Comparison of ENCODE assay signal across 8 cellular contexts in the genomic region with DNA sequence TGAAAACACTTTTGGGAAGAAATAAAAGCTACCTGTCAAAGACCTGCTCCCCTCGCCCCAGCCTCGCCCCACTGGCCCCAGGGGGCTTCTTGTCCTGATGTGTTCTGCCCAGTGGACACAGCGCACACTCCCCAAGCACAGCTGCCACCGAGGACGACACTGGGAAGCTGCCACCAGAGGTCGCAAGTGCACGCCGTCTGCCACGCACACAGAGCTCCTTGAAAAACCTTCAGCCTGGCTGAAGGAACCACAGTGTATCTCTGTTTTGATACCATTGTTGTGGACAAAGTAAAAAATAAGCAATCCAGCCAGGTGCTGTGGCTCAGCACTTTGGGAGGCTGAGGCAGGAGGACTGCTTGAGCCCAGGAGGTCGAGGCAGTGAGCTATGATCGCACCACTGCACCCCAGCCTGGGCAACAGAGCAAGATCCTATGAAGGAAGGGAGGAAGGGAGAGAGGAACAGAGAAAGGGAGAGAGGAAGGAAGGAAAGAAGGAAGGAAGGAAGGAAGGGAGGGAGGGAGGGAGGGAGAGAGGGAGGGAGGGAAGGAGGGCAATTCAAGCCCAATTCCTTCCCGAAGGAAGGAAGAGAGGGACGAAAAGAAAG. TPM values are rescaled to one million over a fixed set of nuclear protein-coding genes. Genes with fewer than 3 reads are reported as not detected.
DNase-seq lines count a peak whose midpoint lies in the region; ATAC-seq and TF ChIP-seq lines count a peak whose summit lies in the region.

No MANE protein-coding gene starts in this region.

- H3K27me3 ChIP-seq in transverse colon, result no peaks in the 10 kb centered on the region

- no peaks in the 10 kb centered on the region for H3K9me3 Mint-ChIP-seq in activated T-helper 2 cell treated with anti-CD3 and anti-CD28 coated beads, Interferon-gamma antibody, Interleukin-2, Interleukin-4, amounts not matched to agents 10 μg/mL and 5 μg/mL and 100 μg/mL, durations not matched to agents 14 hours and 24 hours and 36 hours
- no peaks in the 10 kb centered on the region for H3K9me3 Mint-ChIP-seq in osteocyte (ENCODE audit: unreplicated experiment)

- in situ Hi-C loops in G401 (cut with HindIII; ENCODE audit: low sequenced_read_pairs) (no loop called here), transverse colon (cut with MboI; ENCODE audit: low pct_ligation_motif_present in 1 of 4, low pct_unique_long_range_greater_than_20kb in 1 of 4, low sequenced_read_pairs in 3 of 4) (loop anchor here in 2 of 4 donors (25.0 kb wide), 3 partner anchors 332 to 682 kb away; no protein-coding TSS in a partner anchor)

- no peaks in the 10 kb centered on the region for H3K27me3 Mint-ChIP-seq in activated T-helper 2 cell treated with anti-CD3 and anti-CD28 coated beads, Interferon-gamma antibody, Interleukin-2, Interleukin-4, amounts not matched to agents 10 μg/mL and 5 μg/mL and 100 μg/mL, durations not matched to agents 14 hours and 24 hours and 36 hours (ENCODE audit: low read depth)
- H3K27me3 Mint-ChIP-seq in osteocyte (ENCODE audit: unreplicated experiment), result peaks cover 3% of the 10 kb centered on the region

- WGBS in transverse colon (ENCODE audit: low coverage in 1 of 2), 2 donors, result 31 to 89% methylated on average over 4 to 13 of the region's 13 CpGs

- H3K4me3 ChIP-seq in transverse colon, result no peak overlapping the region

- intact Hi-C loops in activated T-helper 2 cell treated with anti-CD3 and anti-CD28 coated beads, Interferon-gamma antibody, Interleukin-2, Interleukin-4, amounts not matched to agents 10 μg/mL and 5 μg/mL and 100 μg/mL, durations not matched to agents 14 hours and 24 hours and 36 hours (cut with micrococcal nuclease), result loop anchor here (1.0 kb wide), 1 partner anchor 341 kb away; no protein-coding TSS in a partner anchor
- intact Hi-C loops in transverse colon (cut with DNase I; ENCODE audit: low total_unique reads), result loop anchor here (5.0 kb wide), 1 partner anchor 337 kb away; no protein-coding TSS in a partner anchor

- H3K36me3 ChIP-seq in transverse colon, result no peaks in the 10 kb centered on the region

- no peaks in the 10 kb centered on the region for H3K4me1 ChIP-seq in transverse colon

- ATAC-seq in HG02571 (IDR thresholded peaks at IDR 0.05; ENCODE audit: unreplicated experiment), result no peak

- H3K27ac Mint-ChIP-seq in activated T-helper 2 cell treated with anti-CD3 and anti-CD28 coated beads, Interferon-gamma antibody, Interleukin-2, Interleukin-4, amounts not matched to agents 10 μg/mL and 5 μg/mL and 100 μg/mL, durations not matched to agents 14 hours and 24 hours and 36 hours, result no peak overlapping the region
- no peak overlapping the region for H3K27ac Mint-ChIP-seq in osteocyte (ENCODE audit: unreplicated experiment)

- no peak overlapping the region for H3K27ac ChIP-seq in transverse colon

- DNase-seq in G401 (ENCODE audit: low spot score) (peak; percentile 81), RKO (ENCODE audit: low spot score) (peak; percentile 61), fibroblast of the conjunctiva (ENCODE audit: low read depth) (peak; percentile 22), osteocyte (ENCODE audit: extremely low spot score, unreplicated experiment) (no peak), transverse colon (peak; percentile 67)
- peak; percentile 40 for DNase-seq in activated T-helper 2 cell treated with anti-CD3 and anti-CD28 coated beads, Interferon-gamma antibody, Interleukin-2, Interleukin-4, amounts not matched to agents 10 μg/mL and 5 μg/mL and 100 μg/mL, durations not matched to agents 14 hours and 24 hours and 36 hours (ENCODE audit: low spot score)

- H3K9me3 ChIP-seq in transverse colon, result no peaks in the 10 kb centered on the region

- peak; percentile 94 for TF ChIP-seq CTCF in LNCAP (IDR thresholded peaks at IDR 0.05)
- TF ChIP-seq CTCF in osteocyte (IDR thresholded peaks at IDR 0.05), result peak; percentile 82
- TF ChIP-seq CTCF in transverse colon (IDR thresholded peaks at IDR 0.05), result peak; percentile 62 to 77 (median 74)

- TF ChIP-seq EP300 in transverse colon (IDR thresholded peaks at IDR 0.05; ENCODE audit: low read depth), result no peak

- peaks cover 2% of the 10 kb centered on the region for H3K4me1 Mint-ChIP-seq in activated T-helper 2 cell treated with anti-CD3 and anti-CD28 coated beads, Interferon-gamma antibody, Interleukin-2, Interleukin-4, amounts not matched to agents 10 μg/mL and 5 μg/mL and 100 μg/mL, durations not matched to agents 14 hours and 24 hours and 36 hours (ENCODE audit: low read depth)
- H3K4me1 Mint-ChIP-seq in osteocyte (ENCODE audit: unreplicated experiment), result peaks cover 20% of the 10 kb centered on the region

- H3K4me3 Mint-ChIP-seq in activated T-helper 2 cell treated with anti-CD3 and anti-CD28 coated beads, Interferon-gamma antibody, Interleukin-2, Interleukin-4, amounts not matched to agents 10 μg/mL and 5 μg/mL and 100 μg/mL, durations not matched to agents 14 hours and 24 hours and 36 hours (ENCODE audit: low read depth), result no peak overlapping the region
- H3K4me3 Mint-ChIP-seq in osteocyte (ENCODE audit: unreplicated experiment), result no peak overlapping the region

- H3K36me3 Mint-ChIP-seq in activated T-helper 2 cell treated with anti-CD3 and anti-CD28 coated beads, Interferon-gamma antibody, Interleukin-2, Interleukin-4, amounts not matched to agents 10 μg/mL and 5 μg/mL and 100 μg/mL, durations not matched to agents 14 hours and 24 hours and 36 hours (ENCODE audit: low read depth), result no peaks in the 10 kb centered on the region
- H3K36me3 Mint-ChIP-seq in osteocyte (ENCODE audit: unreplicated experiment), result no peaks in the 10 kb centered on the region

- TF ChIP-seq POLR2A in transverse colon (IDR thresholded peaks at IDR 0.05), result no peak

RNA-seq across cellular contexts. Expression of a gene that starts 57.3 kb away (rescaled TPM):
- 8.2 and 22.1 TPM in 2 replicates for total RNA-seq in G401 (2014; rRNA removed; shearing (Covaris generic))
- total RNA-seq in activated T-helper 2 cell treated with anti-CD3 and anti-CD28 coated beads, Interferon-gamma antibody, Interleukin-2, Interleukin-4, amounts not matched to agents 10 μg/mL and 5 μg/mL and 100 μg/mL, durations not matched to agents 14 hours and 24 hours and 36 hours, result 26.1 and 26.5 TPM in 2 replicates
- 39.7 and 41.1 TPM in 2 replicates for total RNA-seq in osteocyte
- total RNA-seq in transverse colon, result 10 to 100 TPM; 22.4 to 66.7 (median 46.9) TPM
